8 cellular contexts compared by ENCODE assay signal in the genomic region with DNA sequence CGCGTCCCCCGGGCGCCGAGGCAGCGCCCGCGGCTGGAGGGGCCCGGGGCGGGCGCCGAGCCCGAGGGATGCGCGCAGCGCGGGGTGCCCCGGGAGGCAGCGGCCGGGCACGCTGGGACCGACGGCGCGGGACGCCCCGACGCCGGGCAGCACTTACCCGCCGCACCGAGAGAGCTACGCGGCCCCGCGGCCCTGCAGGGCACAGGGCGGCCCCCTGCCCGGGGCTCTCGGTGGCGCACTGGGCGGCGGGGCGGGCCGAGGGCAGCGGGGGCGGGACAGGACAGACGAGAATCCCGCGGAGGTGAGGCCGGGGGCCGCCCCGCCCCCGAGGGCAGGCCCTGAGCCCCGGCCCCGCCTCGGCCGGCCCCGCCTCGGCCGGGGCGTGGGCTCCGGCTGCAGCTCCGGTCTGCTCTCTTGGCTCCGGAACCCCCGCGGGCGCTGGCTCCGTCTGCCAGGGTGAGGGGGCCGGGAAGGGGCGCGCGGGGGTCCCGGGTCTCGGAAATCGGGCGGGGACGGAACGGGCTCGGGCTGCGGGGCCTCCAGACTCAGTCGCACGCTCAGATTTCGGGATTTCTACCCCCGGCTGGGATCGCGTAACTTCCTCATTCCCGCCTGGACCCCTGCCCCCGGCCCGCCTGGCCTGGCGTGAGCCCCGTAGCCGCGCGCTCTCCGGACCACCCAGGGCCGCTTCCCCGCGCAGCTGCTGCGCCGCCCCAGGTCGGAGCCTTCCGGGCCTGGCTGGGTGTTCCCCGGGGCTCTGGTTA. TPM values are rescaled to one million over a fixed set of nuclear protein-coding genes. Genes with fewer than 3 reads are reported as not detected.
DNase-seq lines count a peak whose midpoint lies in the region; ATAC-seq and TF ChIP-seq lines count a peak whose summit lies in the region.

A gene with protein sequence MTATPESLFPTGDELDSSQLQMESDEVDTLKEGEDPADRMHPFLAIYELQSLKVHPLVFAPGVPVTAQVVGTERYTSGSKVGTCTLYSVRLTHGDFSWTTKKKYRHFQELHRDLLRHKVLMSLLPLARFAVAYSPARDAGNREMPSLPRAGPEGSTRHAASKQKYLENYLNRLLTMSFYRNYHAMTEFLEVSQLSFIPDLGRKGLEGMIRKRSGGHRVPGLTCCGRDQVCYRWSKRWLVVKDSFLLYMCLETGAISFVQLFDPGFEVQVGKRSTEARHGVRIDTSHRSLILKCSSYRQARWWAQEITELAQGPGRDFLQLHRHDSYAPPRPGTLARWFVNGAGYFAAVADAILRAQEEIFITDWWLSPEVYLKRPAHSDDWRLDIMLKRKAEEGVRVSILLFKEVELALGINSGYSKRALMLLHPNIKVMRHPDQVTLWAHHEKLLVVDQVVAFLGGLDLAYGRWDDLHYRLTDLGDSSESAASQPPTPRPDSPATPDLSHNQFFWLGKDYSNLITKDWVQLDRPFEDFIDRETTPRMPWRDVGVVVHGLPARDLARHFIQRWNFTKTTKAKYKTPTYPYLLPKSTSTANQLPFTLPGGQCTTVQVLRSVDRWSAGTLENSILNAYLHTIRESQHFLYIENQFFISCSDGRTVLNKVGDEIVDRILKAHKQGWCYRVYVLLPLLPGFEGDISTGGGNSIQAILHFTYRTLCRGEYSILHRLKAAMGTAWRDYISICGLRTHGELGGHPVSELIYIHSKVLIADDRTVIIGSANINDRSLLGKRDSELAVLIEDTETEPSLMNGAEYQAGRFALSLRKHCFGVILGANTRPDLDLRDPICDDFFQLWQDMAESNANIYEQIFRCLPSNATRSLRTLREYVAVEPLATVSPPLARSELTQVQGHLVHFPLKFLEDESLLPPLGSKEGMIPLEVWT (plus strand): TSS at position 383 of the 764 bp plus-strand sequence. CDS start 621 bp downstream, outside the sequence.

- H3K27me3 ChIP-seq in AG04450 (ENCODE audit: control insufficient read depth, insufficient read depth, low read length) (no peaks in the 10 kb centered on the region), dorsolateral prefrontal cortex (no peaks in the 10 kb centered on the region), right lobe of liver (no peaks in the 10 kb centered on the region)

- DNase-seq in AG04450 (ENCODE audit: low read depth, low spot score) (no peak), NCI-H69 (lab: John Stamatoyannopoulos, UW) (peak; percentile 84), dorsolateral prefrontal cortex (peak; percentile 57 to 85 (median 70)), right lobe of liver (peak; percentile 94 to 95 (median 94))
- peak; percentile 92 for DNase-seq in activated CD4-positive, alpha-beta T cell treated with anti-CD3 and anti-CD28 coated beads, Interleukin-2, amount 50 U/mL, for 48 hours
- DNase-seq in stimulated activated CD4-positive, alpha-beta T cell treated with anti-CD3 and anti-CD28 coated beads, Interleukin-4, amount 100 ng/mL, for 1 hour: peak; percentile 88

- 0% methylated on average over 2 of the region's 103 CpGs for WGBS in right lobe of liver (ENCODE audit: insufficient coverage, low coverage, low lambda C conversion rate, missing lambda C conversion rate)

- no peaks in the 10 kb centered on the region for H3K36me3 ChIP-seq in right lobe of liver

- peak; percentile 77 for ATAC-seq in GM18861 (IDR thresholded peaks at IDR 0.05; ENCODE audit: unreplicated experiment)
- peak; percentile 74 for ATAC-seq in HG03103 (IDR thresholded peaks at IDR 0.05; ENCODE audit: low read depth, unreplicated experiment)
- ATAC-seq in right lobe of liver: peak; percentile 90 to 98 (median 94)

- H3K27ac ChIP-seq in AG04450 (ENCODE audit: low read depth, low read length) (no peak within 1 kb of the TSS), dorsolateral prefrontal cortex (peak within 1 kb of the TSS in 53 of 59 donors; percentile 3 to 89 (median 78)), right lobe of liver (peak within 1 kb of the TSS in 2 of 3 donors; percentile 66 to 76)

- peak; percentile 62 for TF ChIP-seq POLR2A in right lobe of liver (IDR thresholded peaks at IDR 0.05)

- no peak for TF ChIP-seq CTCF in AG04450 (IDR thresholded peaks at IDR 0.05; ENCODE audit: low read depth, low read length)
- TF ChIP-seq CTCF in dorsolateral prefrontal cortex (IDR thresholded peaks at IDR 0.05 in 54 of 56, conservative IDR thresholded peaks at IDR 0.05 in 2 of 56; ENCODE audit: low read depth in 1 of 56, partially characterized antibody in 56 of 56): peak in 4 of 56 donors; percentile 5 to 18 (median 12)
- TF ChIP-seq CTCF in right lobe of liver (IDR thresholded peaks at IDR 0.05): no peak

- H3K4me1 ChIP-seq in right lobe of liver: peaks cover 0 to 12% (median 3%) of the 10 kb centered on the region in 4 donors

- H3K4me3 ChIP-seq in AG04450 (ENCODE audit: low read depth, low read length) (peak within 1 kb of the TSS; percentile 74), dorsolateral prefrontal cortex (peak within 1 kb of the TSS; percentile 47 to 90 (median 79)), right lobe of liver (peak within 1 kb of the TSS; percentile 65 to 84 (median 76))

- H3K9me3 ChIP-seq in AG04450 (ENCODE audit: control insufficient read depth, insufficient read depth, low read length) (no peaks in the 10 kb centered on the region; the same call in 1 of the 2 replicates), right lobe of liver (no peaks in the 10 kb centered on the region)

- POLR2A ChIA-PET in AG04450 (lab: Yijun Ruan, JAX): interaction anchor here (0.5 to 2.8 kb wide), 7 partner anchors 11 to 120 kb away, joined by 3 to 18 read pairs (median 5); a partner anchor contains a TSS

- intact Hi-C loops in dorsolateral prefrontal cortex (cut with DNase I) (no loop called here), right lobe of liver (cut with DNase I) (loop anchor here in 1 of 2 donors (5.0 kb wide), 1 partner anchor 75 kb away; no protein-coding TSS in a partner anchor)

- CTCF ChIA-PET in AG04450 (lab: Charles Lee): interaction anchor here (1.1 to 2.3 kb wide), 2 partner anchors 17 to 82 kb away, joined by 3 to 9 read pairs; no protein-coding TSS in a partner anchor

RNA-seq across cellular contexts. Expression of the gene that starts here (rescaled TPM):
- polyA plus RNA-seq in AG04450 (2011; rRNA removed): 18.9 and 22.2 TPM in 2 replicates
- polyA minus RNA-seq in AG04450 (2011; rRNA and poly(A)+ RNA removed): 31.7 and 37.7 TPM in 2 replicates
- total RNA-seq in dorsolateral prefrontal cortex (10 to 100 TPM; 15.8 to 64.8 (median 35.8) TPM), right lobe of liver (10 to 100 TPM in 3 of 6 experiments, 1 to 10 TPM in 3; 8.2 to 27.3 (median 10.8) TPM)
